9 cellular contexts compared by ENCODE assay signal in the genomic region with DNA sequence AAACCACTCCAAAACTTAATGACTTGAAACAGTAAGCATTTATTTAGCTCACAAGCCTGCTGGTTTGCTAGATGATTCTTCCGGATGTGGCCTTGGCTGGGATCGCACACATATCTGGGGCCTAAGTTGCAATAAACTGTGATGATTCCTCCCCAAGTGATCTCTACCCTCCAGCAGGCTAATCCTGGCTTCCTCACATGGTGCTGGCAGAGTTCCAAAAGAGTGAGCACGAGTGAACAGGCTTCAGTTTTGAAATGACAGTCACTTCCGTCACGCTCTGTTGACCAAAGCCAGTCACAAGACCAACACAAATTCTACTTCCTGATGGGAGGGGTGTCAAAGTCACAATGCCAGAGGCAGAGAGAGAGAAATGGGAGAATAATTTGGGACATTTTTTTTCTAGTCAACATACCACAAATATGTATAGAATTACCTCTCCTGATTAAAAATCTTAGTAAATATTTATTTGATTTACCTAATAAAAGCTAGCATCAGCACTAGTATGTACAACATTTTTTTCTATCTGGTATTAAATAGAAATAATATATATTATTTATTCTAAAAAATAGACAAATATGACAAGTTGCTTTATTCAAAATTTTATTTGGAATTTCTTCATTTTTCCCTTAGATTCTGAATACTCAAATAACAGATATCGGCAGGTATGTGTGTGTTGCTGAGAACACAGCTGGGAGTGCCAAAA.
A peak's percentile ranks its signal among the peaks of the same experiment; 100 is the strongest.
DNase-seq lines count a peak whose midpoint lies in the region; ATAC-seq, FAIRE-seq and TF ChIP-seq lines count a peak whose summit lies in the region.
"Had no signal": no experiment of that assay in that cellular context is flagged by ENCODE, and none has a peak within 500 bp of the region (broad histone marks: within the 10 kb centered on the region; RNA-seq: fewer than 3 reads in every experiment).

No MANE protein-coding gene starts in this region.

- no peak overlapping the region for H3K27ac Mint-ChIP-seq in activated naive CD4-positive, alpha-beta T cell treated with anti-CD3 and anti-CD28 coated beads for 36 hours
- H3K27ac Mint-ChIP-seq in endothelial cell (ENCODE audit: unreplicated experiment), result peak overlapping the region; percentile 13
- H3K27ac Mint-ChIP-seq: CD8-positive, alpha-beta T cell had no signal

- peak; percentile 96 for FAIRE-seq in RCC 7860 (lab: Jason Lieb, UNC)

- peak; percentile 28 for DNase-seq in activated naive CD4-positive, alpha-beta T cell treated with anti-CD3 and anti-CD28 coated beads for 36 hours
- no peak for DNase-seq in activated naive CD4-positive, alpha-beta T cell treated with Interleukin-2 at 50 U/mL for 16 hours
- DNase-seq in M059J (ENCODE audit: low read depth), result peak; percentile 89
- DNase-seq in RCC 7860 (ENCODE audit: low spot score), result peak; percentile 98
- peak; percentile 36 for DNase-seq in endothelial cell (ENCODE audit: low spot score)
- DNase-seq in mucosa of descending colon, result peak; percentile 63 to 94 (median 72)
- no peak for DNase-seq in activated naive CD4-positive, alpha-beta T cell (lab: John Stamatoyannopoulos, UW)

- H3K36me3 ChIP-seq in mucosa of descending colon (ENCODE audit: low read depth), result no peaks in the 10 kb centered on the region

- H3K4me3 ChIP-seq in mucosa of descending colon, result no peak overlapping the region

- no peak for TF ChIP-seq CTCF in endothelial cell (IDR thresholded peaks at IDR 0.05; ENCODE audit: unreplicated experiment)
- no peak for TF ChIP-seq CTCF in mucosa of descending colon (IDR thresholded peaks at IDR 0.05)

- H3K9me3 Mint-ChIP-seq in activated naive CD4-positive, alpha-beta T cell treated with anti-CD3 and anti-CD28 coated beads for 36 hours, result no peaks in the 10 kb centered on the region
- H3K9me3 Mint-ChIP-seq in endothelial cell (ENCODE audit: unreplicated experiment), result no peaks in the 10 kb centered on the region
- H3K9me3 Mint-ChIP-seq: CD8-positive, alpha-beta T cell had no signal

- no peak overlapping the region for H3K4me3 Mint-ChIP-seq in activated naive CD4-positive, alpha-beta T cell treated with anti-CD3 and anti-CD28 coated beads for 36 hours
- no peak overlapping the region for H3K4me3 Mint-ChIP-seq in endothelial cell (ENCODE audit: unreplicated experiment)
- H3K4me3 Mint-ChIP-seq: CD8-positive, alpha-beta T cell had no signal

- H3K4me1 Mint-ChIP-seq in activated naive CD4-positive, alpha-beta T cell treated with anti-CD3 and anti-CD28 coated beads for 36 hours (ENCODE audit: low read depth), result no peaks in the 10 kb centered on the region
- H3K4me1 Mint-ChIP-seq in endothelial cell (ENCODE audit: unreplicated experiment), result peaks cover 4% of the 10 kb centered on the region

- ATAC-seq in HG02610 (IDR thresholded peaks at IDR 0.05; ENCODE audit: unreplicated experiment) (peak; percentile 27), mucosa of descending colon (peak; percentile 97)
- ATAC-seq: CD8-positive, alpha-beta T cell had no signal

- no peaks in the 10 kb centered on the region for H3K9me3 ChIP-seq in mucosa of descending colon

- H3K36me3 Mint-ChIP-seq in activated naive CD4-positive, alpha-beta T cell treated with anti-CD3 and anti-CD28 coated beads for 36 hours (ENCODE audit: low read depth), result no peaks in the 10 kb centered on the region
- H3K36me3 Mint-ChIP-seq in endothelial cell (ENCODE audit: low read depth, unreplicated experiment), result peaks cover 5% of the 10 kb centered on the region
- H3K36me3 Mint-ChIP-seq: CD8-positive, alpha-beta T cell had no signal

- intact Hi-C loops in activated naive CD4-positive, alpha-beta T cell treated with anti-CD3 and anti-CD28 coated beads for 36 hours (cut with micrococcal nuclease), result no loop called here
- intact Hi-C loops in mucosa of descending colon (cut with DNase I, micrococcal nuclease), result loop anchor here in 1 of 2 donors (5.0 kb wide), 1 partner anchor 385 kb away; no protein-coding TSS in a partner anchor

- no peaks in the 10 kb centered on the region for H3K27me3 Mint-ChIP-seq in activated naive CD4-positive, alpha-beta T cell treated with anti-CD3 and anti-CD28 coated beads for 36 hours (ENCODE audit: low read depth)
- no peaks in the 10 kb centered on the region for H3K27me3 Mint-ChIP-seq in endothelial cell (ENCODE audit: unreplicated experiment)

- H3K4me1 ChIP-seq in mucosa of descending colon (ENCODE audit: low read depth), result peaks cover 8% of the 10 kb centered on the region

- CTCF ChIA-PET in activated naive CD4-positive, alpha-beta T cell treated with anti-CD3 and anti-CD28 coated beads for 36 hours (lab: Charles Lee), result no interaction called here

Comparison
In these comparisons a context has a peak if more than half of its experiments do, and no peak if none do; other contexts are left out.
1. DNase-seq: peak in activated naive CD4-positive, alpha-beta T cell treated with anti-CD3 and anti-CD28 coated beads for 36 hours (single experiment), M059J (single experiment), RCC 7860 (single experiment), endothelial cell (single experiment) and mucosa of descending colon (3 of 3); none in activated naive CD4-positive, alpha-beta T cell treated with Interleukin-2 at 50 U/mL for 16 hours (single experiment) and activated naive CD4-positive, alpha-beta T cell (0 of 4).